ENCODE assay signal across 1 cellular context in the genomic region with DNA sequence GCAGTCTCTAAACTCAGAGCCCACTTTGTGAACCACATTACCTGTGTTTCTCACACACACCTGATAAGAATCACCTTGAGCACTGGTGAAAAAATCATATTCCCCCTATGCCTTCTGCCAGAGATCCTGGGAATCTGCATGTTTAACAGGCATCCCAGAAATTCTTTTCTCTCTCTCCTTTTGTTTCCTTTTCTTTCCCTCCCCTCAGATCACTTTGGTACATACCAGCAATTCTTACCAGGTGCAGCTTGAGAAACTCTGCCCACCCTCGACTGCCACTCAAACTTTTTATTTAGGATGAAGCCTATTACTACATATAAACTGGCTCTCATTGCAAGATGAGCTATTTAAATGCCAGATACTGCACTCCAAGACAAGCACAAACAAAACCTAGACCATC.
TF ChIP-seq lines count a peak whose summit lies in the region.

No MANE protein-coding gene starts in this region.

TF ChIP-seq in GM23338, 12 proteins besides CTCF, POLR2A, EP300 and RAD21:
- TF ChIP-seq, protein P1, sequence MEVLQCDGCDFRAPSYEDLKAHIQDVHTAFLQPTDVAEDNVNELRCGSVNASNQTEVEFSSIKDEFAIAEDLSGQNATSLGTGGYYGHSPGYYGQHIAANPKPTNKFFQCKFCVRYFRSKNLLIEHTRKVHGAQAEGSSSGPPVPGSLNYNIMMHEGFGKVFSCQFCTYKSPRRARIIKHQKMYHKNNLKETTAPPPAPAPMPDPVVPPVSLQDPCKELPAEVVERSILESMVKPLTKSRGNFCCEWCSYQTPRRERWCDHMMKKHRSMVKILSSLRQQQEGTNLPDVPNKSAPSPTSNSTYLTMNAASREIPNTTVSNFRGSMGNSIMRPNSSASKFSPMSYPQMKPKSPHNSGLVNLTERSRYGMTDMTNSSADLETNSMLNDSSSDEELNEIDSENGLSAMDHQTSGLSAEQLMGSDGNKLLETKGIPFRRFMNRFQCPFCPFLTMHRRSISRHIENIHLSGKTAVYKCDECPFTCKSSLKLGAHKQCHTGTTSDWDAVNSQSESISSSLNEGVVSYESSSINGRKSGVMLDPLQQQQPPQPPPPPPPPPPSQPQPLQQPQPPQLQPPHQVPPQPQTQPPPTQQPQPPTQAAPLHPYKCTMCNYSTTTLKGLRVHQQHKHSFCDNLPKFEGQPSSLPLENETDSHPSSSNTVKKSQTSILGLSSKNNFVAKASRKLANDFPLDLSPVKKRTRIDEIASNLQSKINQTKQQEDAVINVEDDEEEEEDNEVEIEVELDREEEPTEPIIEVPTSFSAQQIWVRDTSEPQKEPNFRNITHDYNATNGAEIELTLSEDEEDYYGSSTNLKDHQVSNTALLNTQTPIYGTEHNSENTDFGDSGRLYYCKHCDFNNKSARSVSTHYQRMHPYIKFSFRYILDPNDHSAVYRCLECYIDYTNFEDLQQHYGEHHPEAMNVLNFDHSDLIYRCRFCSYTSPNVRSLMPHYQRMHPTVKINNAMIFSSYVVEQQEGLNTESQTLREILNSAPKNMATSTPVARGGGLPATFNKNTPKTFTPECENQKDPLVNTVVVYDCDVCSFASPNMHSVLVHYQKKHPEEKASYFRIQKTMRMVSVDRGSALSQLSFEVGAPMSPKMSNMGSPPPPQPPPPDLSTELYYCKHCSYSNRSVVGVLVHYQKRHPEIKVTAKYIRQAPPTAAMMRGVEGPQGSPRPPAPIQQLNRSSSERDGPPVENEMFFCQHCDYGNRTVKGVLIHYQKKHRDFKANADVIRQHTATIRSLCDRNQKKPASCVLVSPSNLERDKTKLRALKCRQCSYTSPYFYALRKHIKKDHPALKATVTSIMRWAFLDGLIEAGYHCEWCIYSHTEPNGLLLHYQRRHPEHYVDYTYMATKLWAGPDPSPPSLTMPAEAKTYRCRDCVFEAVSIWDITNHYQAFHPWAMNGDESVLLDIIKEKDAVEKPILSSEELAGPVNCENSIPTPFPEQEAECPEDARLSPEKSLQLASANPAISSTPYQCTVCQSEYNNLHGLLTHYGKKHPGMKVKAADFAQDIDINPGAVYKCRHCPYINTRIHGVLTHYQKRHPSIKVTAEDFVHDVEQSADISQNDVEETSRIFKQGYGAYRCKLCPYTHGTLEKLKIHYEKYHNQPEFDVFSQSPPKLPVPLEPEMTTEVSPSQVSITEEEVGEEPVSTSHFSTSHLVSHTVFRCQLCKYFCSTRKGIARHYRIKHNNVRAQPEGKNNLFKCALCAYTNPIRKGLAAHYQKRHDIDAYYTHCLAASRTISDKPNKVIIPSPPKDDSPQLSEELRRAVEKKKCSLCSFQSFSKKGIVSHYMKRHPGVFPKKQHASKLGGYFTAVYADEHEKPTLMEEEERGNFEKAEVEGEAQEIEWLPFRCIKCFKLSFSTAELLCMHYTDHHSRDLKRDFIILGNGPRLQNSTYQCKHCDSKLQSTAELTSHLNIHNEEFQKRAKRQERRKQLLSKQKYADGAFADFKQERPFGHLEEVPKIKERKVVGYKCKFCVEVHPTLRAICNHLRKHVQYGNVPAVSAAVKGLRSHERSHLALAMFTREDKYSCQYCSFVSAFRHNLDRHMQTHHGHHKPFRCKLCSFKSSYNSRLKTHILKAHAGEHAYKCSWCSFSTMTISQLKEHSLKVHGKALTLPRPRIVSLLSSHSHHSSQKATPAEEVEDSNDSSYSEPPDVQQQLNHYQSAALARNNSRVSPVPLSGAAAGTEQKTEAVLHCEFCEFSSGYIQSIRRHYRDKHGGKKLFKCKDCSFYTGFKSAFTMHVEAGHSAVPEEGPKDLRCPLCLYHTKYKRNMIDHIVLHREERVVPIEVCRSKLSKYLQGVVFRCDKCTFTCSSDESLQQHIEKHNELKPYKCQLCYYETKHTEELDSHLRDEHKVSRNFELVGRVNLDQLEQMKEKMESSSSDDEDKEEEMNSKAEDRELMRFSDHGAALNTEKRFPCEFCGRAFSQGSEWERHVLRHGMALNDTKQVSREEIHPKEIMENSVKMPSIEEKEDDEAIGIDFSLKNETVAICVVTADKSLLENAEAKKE (CRISPR knock-in tag; IDR thresholded peaks at IDR 0.05) = no peak
- TF ChIP-seq NANOG (IDR thresholded peaks at IDR 0.05; ENCODE audit: borderline replicate concordance) (no peak), POLR2AphosphoS5 (IDR thresholded peaks at IDR 0.05; ENCODE audit: low read depth) (no peak), EZH2phosphoT487 (IDR thresholded peaks at IDR 0.05; ENCODE audit: unreplicated experiment) (no peak), ZNF331 (CRISPR knock-in tag; IDR thresholded peaks at IDR 0.05; ENCODE audit: low read depth) (no peak), CREB1 (CRISPR knock-in tag; IDR thresholded peaks at IDR 0.05; ENCODE audit: low read depth) (no peak), JUNB (IDR thresholded peaks at IDR 0.05; ENCODE audit: unreplicated experiment) (no peak), EZH2 (IDR thresholded peaks at IDR 0.05; ENCODE audit: low read depth, unreplicated experiment) (no peak), ZNF114 (CRISPR knock-in tag; IDR thresholded peaks at IDR 0.05) (no peak), STAT1 (IDR thresholded peaks at IDR 0.05; ENCODE audit: unreplicated experiment) (no peak)
- TF ChIP-seq, protein P2, sequence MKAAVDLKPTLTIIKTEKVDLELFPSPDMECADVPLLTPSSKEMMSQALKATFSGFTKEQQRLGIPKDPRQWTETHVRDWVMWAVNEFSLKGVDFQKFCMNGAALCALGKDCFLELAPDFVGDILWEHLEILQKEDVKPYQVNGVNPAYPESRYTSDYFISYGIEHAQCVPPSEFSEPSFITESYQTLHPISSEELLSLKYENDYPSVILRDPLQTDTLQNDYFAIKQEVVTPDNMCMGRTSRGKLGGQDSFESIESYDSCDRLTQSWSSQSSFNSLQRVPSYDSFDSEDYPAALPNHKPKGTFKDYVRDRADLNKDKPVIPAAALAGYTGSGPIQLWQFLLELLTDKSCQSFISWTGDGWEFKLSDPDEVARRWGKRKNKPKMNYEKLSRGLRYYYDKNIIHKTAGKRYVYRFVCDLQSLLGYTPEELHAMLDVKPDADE (IDR thresholded peaks at IDR 0.05) = no peak
- TF ChIP-seq, protein P3, sequence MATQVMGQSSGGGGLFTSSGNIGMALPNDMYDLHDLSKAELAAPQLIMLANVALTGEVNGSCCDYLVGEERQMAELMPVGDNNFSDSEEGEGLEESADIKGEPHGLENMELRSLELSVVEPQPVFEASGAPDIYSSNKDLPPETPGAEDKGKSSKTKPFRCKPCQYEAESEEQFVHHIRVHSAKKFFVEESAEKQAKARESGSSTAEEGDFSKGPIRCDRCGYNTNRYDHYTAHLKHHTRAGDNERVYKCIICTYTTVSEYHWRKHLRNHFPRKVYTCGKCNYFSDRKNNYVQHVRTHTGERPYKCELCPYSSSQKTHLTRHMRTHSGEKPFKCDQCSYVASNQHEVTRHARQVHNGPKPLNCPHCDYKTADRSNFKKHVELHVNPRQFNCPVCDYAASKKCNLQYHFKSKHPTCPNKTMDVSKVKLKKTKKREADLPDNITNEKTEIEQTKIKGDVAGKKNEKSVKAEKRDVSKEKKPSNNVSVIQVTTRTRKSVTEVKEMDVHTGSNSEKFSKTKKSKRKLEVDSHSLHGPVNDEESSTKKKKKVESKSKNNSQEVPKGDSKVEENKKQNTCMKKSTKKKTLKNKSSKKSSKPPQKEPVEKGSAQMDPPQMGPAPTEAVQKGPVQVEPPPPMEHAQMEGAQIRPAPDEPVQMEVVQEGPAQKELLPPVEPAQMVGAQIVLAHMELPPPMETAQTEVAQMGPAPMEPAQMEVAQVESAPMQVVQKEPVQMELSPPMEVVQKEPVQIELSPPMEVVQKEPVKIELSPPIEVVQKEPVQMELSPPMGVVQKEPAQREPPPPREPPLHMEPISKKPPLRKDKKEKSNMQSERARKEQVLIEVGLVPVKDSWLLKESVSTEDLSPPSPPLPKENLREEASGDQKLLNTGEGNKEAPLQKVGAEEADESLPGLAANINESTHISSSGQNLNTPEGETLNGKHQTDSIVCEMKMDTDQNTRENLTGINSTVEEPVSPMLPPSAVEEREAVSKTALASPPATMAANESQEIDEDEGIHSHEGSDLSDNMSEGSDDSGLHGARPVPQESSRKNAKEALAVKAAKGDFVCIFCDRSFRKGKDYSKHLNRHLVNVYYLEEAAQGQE (IDR thresholded peaks at IDR 0.05; ENCODE audit: unreplicated experiment) = no peak
